Comparison of ENCODE assay signal across 9 cellular contexts in genomic region chr2:231387904-231388724, GRCh38. TPM values are rescaled to one million over a fixed set of nuclear protein-coding genes. Genes with fewer than 3 reads are reported as not detected.
A peak's percentile ranks its signal among the peaks of the same experiment; 100 is the strongest.
DNase-seq lines count a peak whose midpoint lies in the region; ATAC-seq, FAIRE-seq and TF ChIP-seq lines count a peak whose summit lies in the region.
"Had no signal": no experiment of that assay in that cellular context is flagged by ENCODE, and none has a peak within 500 bp of the region (broad histone marks: within the 10 kb centered on the region; RNA-seq: fewer than 3 reads in every experiment).

No MANE protein-coding gene starts in this region.

- peak; percentile 82 for DNase-seq in Right ventricle myocardium superior
- no peak for DNase-seq in cardiac septum (ENCODE audit: low spot score)
- peak; percentile 65 for DNase-seq in mammary epithelial cell
- peak; percentile 73 for DNase-seq in HepG2 (ENCODE audit: low spot score)
- DNase-seq in urothelium cell line (ENCODE audit: low spot score): peak; percentile 85
- DNase-seq in activated effector memory CD4-positive, alpha-beta T cell treated with Interleukin-2 at 50 U/mL for 16 hours: no peak
- DNase-seq in GM19239 (ENCODE audit: insufficient read length, low spot score): no peak
- DNase-seq: NCI-H510A had no signal

- TF ChIP-seq EP300 in HepG2 (IDR thresholded peaks at IDR 0.05; ENCODE audit: low read depth in 2 of 2, low read length in 2 of 2) (no peak), HepG2 (CRISPR knock-in tag; IDR thresholded peaks at IDR 0.05; ENCODE audit: borderline replicate concordance) (no peak)

- CTCF ChIA-PET in mammary epithelial cell (lab: Charles Lee; ENCODE audit: low non-redundant PET) (no interaction called here), HepG2 (lab: Yijun Ruan, JAX; ENCODE audit: low intra/inter-chr PET ratio, low total read pairs) (no interaction called here)

- dilution Hi-C loops in mammary epithelial cell (cut with HindIII; ENCODE audit: low sequenced_read_pairs): no loop called here

- H3K4me2 ChIP-seq in mammary epithelial cell (ENCODE audit: insufficient read depth, low read depth, low read length) (peak overlapping the region; percentile 56), HepG2 (ENCODE audit: low read depth, low read length) (peak overlapping the region; percentile 83)

- POLR2A ChIA-PET in HepG2 (lab: Yijun Ruan, JAX): interaction anchor here (0.6 to 1.3 kb wide), 3 partner anchors 12 to 76 kb away, joined by 3 to 5 read pairs (median 4); partner anchors contain the start of gene NCL

- peak; percentile 49 for FAIRE-seq in HepG2 (lab: Jason Lieb, UNC)
- peak; percentile 96 for FAIRE-seq in urothelium cell line (lab: Jason Lieb, UNC)
- FAIRE-seq in GM19239 (lab: Jason Lieb, UNC): no peak

- H3K4me3 ChIP-seq in mammary epithelial cell (replicated peaks in 1 of 3; ENCODE audit: insufficient read depth in 1 of 3, low read depth in 2 of 3, low read length in 3 of 3) (no peak overlapping the region), HepG2 (replicated peaks in 1 of 3; ENCODE audit: insufficient read depth in 1 of 3, low read depth in 2 of 3, low read length in 3 of 3) (peak overlapping the region; percentile 12 to 65 (median 43); a peak in 4 of 6 replicates)

- H3K9me3 ChIP-seq in mammary epithelial cell (replicated peaks; ENCODE audit: insufficient read depth, low read length) (peaks cover 16% of the 10 kb centered on the region), HepG2 (ENCODE audit: low read length) (no peaks in the 10 kb centered on the region)

- H3K4me1 ChIP-seq in mammary epithelial cell (ENCODE audit: insufficient read depth, low read length): peaks cover 17% of the 10 kb centered on the region
- H3K4me1 ChIP-seq in HepG2 (ENCODE audit: insufficient read depth, low read length): peaks cover 30% of the 10 kb centered on the region

- H3K27ac ChIP-seq in mammary epithelial cell (ENCODE audit: insufficient read depth, low read depth, low read length) (no peak overlapping the region), HepG2 (ENCODE audit: extremely low read length, insufficient read depth, low read length) (no peak overlapping the region)

- in situ Hi-C loops in mammary epithelial cell (cut with MboI; ENCODE audit: low sequenced_read_pairs in 2 of 2): no loop called here
- in situ Hi-C loops in HepG2 (cut with HindIII; ENCODE audit: extremely low pct_ligation_motif_present, low pct_unique_long_range_greater_than_20kb): no loop called here

- no peaks in the 10 kb centered on the region for H3K79me2 ChIP-seq in mammary epithelial cell (ENCODE audit: insufficient read depth, low read length)
- H3K79me2 ChIP-seq in HepG2 (ENCODE audit: insufficient read depth, low read length): no peaks in the 10 kb centered on the region

- no peak overlapping the region for H3K9ac ChIP-seq in mammary epithelial cell (ENCODE audit: insufficient read depth, low read length)
- peak overlapping the region; percentile 68 for H3K9ac ChIP-seq in HepG2 (ENCODE audit: insufficient read depth, low read depth, low read length)

- H3K27me3 ChIP-seq in mammary epithelial cell (ENCODE audit: insufficient read depth, low read length) (no peaks in the 10 kb centered on the region), HepG2 (ENCODE audit: control insufficient read depth in 1 of 2, insufficient read depth in 2 of 2, low read length in 2 of 2) (peaks cover 8 to 43% of the 10 kb centered on the region in 2 experiments; a peak in 4 of 5 replicates)

- TF ChIP-seq CTCF in mammary epithelial cell (conservative IDR thresholded peaks at IDR 0.05 in 1 of 2, IDR thresholded peaks at IDR 0.05 in 1 of 2; ENCODE audit: extremely low read depth in 1 of 2, insufficient read depth in 1 of 2, low read depth in 1 of 2, low read length in 2 of 2) (no peak), HepG2 (CRISPR knock-in tag; IDR thresholded peaks at IDR 0.05) (peak; percentile 55)

- intact Hi-C loops in Right ventricle myocardium superior (cut with DNase I) (no loop called here), cardiac septum (cut with DNase I) (no loop called here), mammary epithelial cell (cut with micrococcal nuclease) (no loop called here), HepG2 (cut with micrococcal nuclease; ENCODE audit: unreplicated experiment) (no loop called here)

- 51% methylated on average over 20 of the region's 26 CpGs for WGBS in mammary epithelial cell (ENCODE audit: low coverage, missing lambda C conversion rate)
- WGBS in HepG2 (ENCODE audit: low lambda C conversion rate): 32% methylated on average over 21 of the region's 26 CpGs

- H4K20me1 ChIP-seq in mammary epithelial cell (ENCODE audit: insufficient read depth, low read length) (no peaks in the 10 kb centered on the region), HepG2 (ENCODE audit: insufficient read depth, low read length) (no peaks in the 10 kb centered on the region)

- TF ChIP-seq RAD21 in HepG2 (CRISPR knock-in tag; IDR thresholded peaks at IDR 0.05): no peak; the same call in none of the 2 replicates

- TF ChIP-seq POLR2A in HepG2 (IDR thresholded peaks at IDR 0.05; ENCODE audit: insufficient read depth in 1 of 2, low read depth in 2 of 2, low read length in 2 of 2): peak in 1 of 2 experiments; percentile 63; a peak in 2 of 4 replicates

- no peaks in the 10 kb centered on the region for H3K36me3 ChIP-seq in mammary epithelial cell (ENCODE audit: insufficient read depth, low read length)
- no peaks in the 10 kb centered on the region for H3K36me3 ChIP-seq in HepG2 (replicated peaks in 1 of 2; ENCODE audit: control insufficient read depth in 1 of 2, insufficient read depth in 2 of 2, low read length in 2 of 2)

- H2AFZ ChIP-seq in mammary epithelial cell (ENCODE audit: low read depth, low read length) (peak overlapping the region; percentile 94), HepG2 (ENCODE audit: low read length) (peak overlapping the region; percentile 22)

- ATAC-seq in Right ventricle myocardium superior (ENCODE audit: poor library complexity) (peak; percentile 79), HepG2 (peak; percentile 89), GM18867 (IDR thresholded peaks at IDR 0.05; ENCODE audit: unreplicated experiment) (no peak)

- BruUV-seq in mammary epithelial cell (replicated peaks; lab: Mats Ljungman, UMichigan): no TSS peak
- BruUV-seq in HepG2 (replicated peaks; lab: Mats Ljungman, UMichigan): no TSS peak

TF ChIP-seq in HepG2, 621 proteins besides CTCF, POLR2A, EP300 and RAD21 (continues in another document):
- peak; percentile 73 for TF ChIP-seq RBFOX2 (IDR thresholded peaks at IDR 0.05; ENCODE audit: low read depth, low read length)
- no peak for TF ChIP-seq LCORL (IDR thresholded peaks at IDR 0.05)
- TF ChIP-seq LCORL (CRISPR knock-in tag; IDR thresholded peaks at IDR 0.05): peak; percentile 38; the same call in 1 of the 2 replicates
- no peak for TF ChIP-seq ZBTB4 (CRISPR knock-in tag; IDR thresholded peaks at IDR 0.05; ENCODE audit: borderline replicate concordance)
- TF ChIP-seq RELA (CRISPR knock-in tag; IDR thresholded peaks at IDR 0.05): no peak

RNA-seq across cellular contexts. Expression of gene B3GNT7, which starts 7.4 kb away (rescaled TPM):
- total RNA-seq in Right ventricle myocardium superior (7.7 TPM), cardiac septum (5.4 TPM), mammary epithelial cell (1 to 10 TPM in 1 of 2 donors, under 1 TPM in 1; 0.61 to 7.3 TPM), HepG2 (2016; rRNA removed; fragmentation: Illumina TruSeq; extraction: Trizol) (0.24 TPM in 1 of 2 replicates, not detected in the other)
- polyA plus RNA-seq in mammary epithelial cell (0.19 TPM), HepG2 (2011; rRNA removed) (0.04 and 0.12 TPM in 2 replicates)
- not detected for polyA minus RNA-seq in mammary epithelial cell
- 0.18 TPM in 1 of 2 replicates, not detected in the other for total RNA-seq in HepG2 (2016; cell fraction: cytosol; rRNA removed; fragmentation: Illumina TruSeq; extraction: Trizol; ENCODE audit: low read depth)
- 0.13 and 0.24 TPM in 2 replicates for total RNA-seq in HepG2 (2016; cell fraction: insoluble cytoplasmic fraction; rRNA removed; fragmentation: Illumina TruSeq; extraction: Trizol)
- 0.07 and 0.19 TPM in 2 replicates for total RNA-seq in HepG2 (2016; cell fraction: membrane; rRNA removed; fragmentation: Illumina TruSeq; extraction: Trizol)
- total RNA-seq in HepG2 (2016; cell fraction: nucleus; rRNA removed; fragmentation: Illumina TruSeq; extraction: Trizol): 0.28 and 0.59 TPM in 2 replicates
- 0.12 and 0.30 TPM in 2 replicates for polyA plus RNA-seq in HepG2 (2011; cell fraction: cytosol; rRNA removed)
- polyA plus RNA-seq in HepG2 (2011; cell fraction: nucleus; rRNA removed): 0.21 and 0.24 TPM in 2 replicates
- polyA plus RNA-seq in HepG2 (2012): 0.07 TPM in 1 of 2 replicates, not detected in the other
- polyA plus RNA-seq in HepG2 (2016; cell fraction: cytosol; fragmentation: Illumina TruSeq; extraction: Trizol; ENCODE audit: low read depth): 0.03 and 0.06 TPM in 2 replicates
- polyA plus RNA-seq in HepG2 (2016; cell fraction: insoluble cytoplasmic fraction; fragmentation: Illumina TruSeq; extraction: Trizol; ENCODE audit: low read depth): 0.20 TPM in 1 of 2 replicates, not detected in the other
- polyA plus RNA-seq in HepG2 (2016; cell fraction: membrane; fragmentation: Illumina TruSeq; extraction: Trizol; ENCODE audit: low read depth): 0.10 and 0.13 TPM in 2 replicates
- 0.40 and 0.51 TPM in 2 replicates for polyA plus RNA-seq in HepG2 (2016; cell fraction: nucleus; fragmentation: Illumina TruSeq; extraction: Trizol; ENCODE audit: insufficient read depth, low read depth)
- polyA minus RNA-seq in HepG2 (2011; rRNA and poly(A)+ RNA removed; ENCODE audit: low replicate concordance): 0.09 and 1.4 TPM in 2 replicates
- polyA minus RNA-seq in HepG2 (2011; cell fraction: cytosol; rRNA and poly(A)+ RNA removed): 0.35 and 0.59 TPM in 2 replicates
- polyA minus RNA-seq in HepG2 (2011; cell fraction: nucleus; rRNA and poly(A)+ RNA removed): 0.64 TPM in 1 of 2 replicates, not detected in the other

Comparison
In these comparisons a context has a peak if more than half of its experiments do, and no peak if none do; other contexts are left out.
1. DNase-seq: peak in Right ventricle myocardium superior (single experiment), mammary epithelial cell (single experiment), HepG2 (single experiment) and urothelium cell line (single experiment); none in cardiac septum (single experiment), activated effector memory CD4-positive, alpha-beta T cell treated with Interleukin-2 at 50 U/mL for 16 hours (single experiment) and GM19239 (single experiment).
2. H3K4me3 ChIP-seq: peak in HepG2 (3 of 3); none in mammary epithelial cell (0 of 3).